Comparison of ENCODE assay signal across 27 cellular contexts in the genomic region with DNA sequence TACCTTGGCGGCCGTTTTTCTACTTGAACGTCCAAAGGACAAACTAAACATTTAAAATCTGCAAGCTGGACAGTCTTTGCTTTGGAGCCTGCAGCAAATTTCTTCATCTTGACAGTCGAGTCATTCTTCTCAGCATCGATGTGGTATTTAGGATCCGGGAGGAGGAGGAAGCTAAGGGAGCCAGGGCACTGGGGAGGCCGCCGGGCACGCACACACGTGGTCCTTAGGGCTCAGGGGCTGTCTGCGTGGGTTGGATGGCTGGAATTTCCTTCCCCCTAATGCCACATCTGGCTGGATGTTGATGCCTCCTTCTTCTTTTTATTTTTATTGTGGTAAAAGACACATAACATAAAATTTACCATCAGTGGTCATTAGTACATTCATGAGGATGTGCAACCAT.
"Had no signal": no experiment of that assay in that cellular context is flagged by ENCODE, and none has a peak within 500 bp of the region (broad histone marks: within the 10 kb centered on the region; RNA-seq: fewer than 3 reads in every experiment).

No MANE protein-coding gene starts in this region.

- H3K4me3 ChIP-seq: stomach, suprapubic skin, testis, thoracic aorta, thyroid gland, tibial artery, tibial nerve, transverse colon, upper lobe of left lung, upper lobe of right lung, uterus, vagina had no signal

- H3K4me3 Mint-ChIP-seq: stimulated activated effector memory CD8-positive, alpha-beta T cell treated with anti-CD3 and anti-CD28 coated beads, Interleukin-12 subunit alpha, Interleukin-12 subunit beta, amount 100 ng/mL, for 72 hours; stimulated activated memory B cell treated with anti-CD40 and anti-IgM and Interleukin-4, amounts not matched to agents 10 μg/mL and 1 μg/mL and 100 μg/mL, for 72 hours; stimulated activated naive B cell treated with anti-CD40 and anti-IgM and Interleukin-4, amounts not matched to agents 10 μg/mL and 1 μg/mL and 100 μg/mL, for 72 hours; stimulated activated naive CD8-positive, alpha-beta T cell treated with anti-CD3 and anti-CD28 coated beads, Interleukin-15, amount 100 ng/mL, for 72 hours; stimulated activated naive CD8-positive, alpha-beta T cell treated with anti-CD3 and anti-CD28 coated beads, Interleukin-15, Interleukin-2, amounts not matched to agents 100 ng/mL and 50 ng/mL, for 24 hours; type B pancreatic cell had no signal

- H3K36me3 Mint-ChIP-seq: stimulated activated effector memory CD8-positive, alpha-beta T cell treated with anti-CD3 and anti-CD28 coated beads, Interleukin-12 subunit alpha, Interleukin-12 subunit beta, amount 100 ng/mL, for 72 hours; stimulated activated memory B cell treated with anti-CD40 and anti-IgM and Interleukin-4, amounts not matched to agents 10 μg/mL and 1 μg/mL and 100 μg/mL, for 72 hours; stimulated activated naive B cell treated with anti-CD40 and anti-IgM and Interleukin-4, amounts not matched to agents 10 μg/mL and 1 μg/mL and 100 μg/mL, for 72 hours; type B pancreatic cell had no signal

- H3K9me3 ChIP-seq: suprapubic skin, testis, thoracic aorta, thyroid gland, transverse colon, upper lobe of left lung, upper lobe of right lung, uterus, vagina had no signal

- ATAC-seq: stimulated activated memory B cell treated with anti-CD40 and anti-IgM and Interleukin-4, amounts not matched to agents 10 μg/mL and 1 μg/mL and 100 μg/mL, for 72 hours; stimulated activated naive B cell treated with anti-CD40 and anti-IgM and Interleukin-4, amounts not matched to agents 10 μg/mL and 1 μg/mL and 100 μg/mL, for 72 hours; stimulated activated naive CD8-positive, alpha-beta T cell treated with anti-CD3 and anti-CD28 coated beads, Interleukin-15, amount 100 ng/mL, for 72 hours; stimulated activated naive CD8-positive, alpha-beta T cell treated with anti-CD3 and anti-CD28 coated beads, Interleukin-15, Interleukin-2, amounts not matched to agents 100 U/mL and 50 U/mL, for 24 hours; upper lobe of right lung had no signal

- H3K4me1 ChIP-seq: stomach, suprapubic skin, testis, thyroid gland, tibial artery, tibial nerve, transverse colon, upper lobe of left lung, upper lobe of right lung, uterus, vagina had no signal

- DNase-seq: stimulated activated CD4-positive, alpha-beta T cell treated with anti-CD3 and anti-CD28 coated beads, Interleukin-2, amount 100 ng/mL, for 48 hours; stimulated activated CD4-positive, alpha-beta T cell treated with anti-CD3 and anti-CD28 coated beads, Interleukin-4, amount 100 ng/mL, for 1 hour; stimulated activated CD4-positive, alpha-beta T cell treated with anti-CD3 and anti-CD28 coated beads, Interleukin-4, amount 100 ng/mL, for 24 hours; stimulated activated CD4-positive, alpha-beta T cell treated with anti-CD3 and anti-CD28 coated beads, Interleukin-4, amount 100 ng/mL, for 4 hours; stimulated activated CD8-positive, alpha-beta memory T cell treated with anti-CD3 and anti-CD28 coated beads, Interleukin-4, amount 100 ng/mL, for 48 hours; stimulated activated naive B cell treated with anti-CD40 and anti-IgM and Interleukin-4, amounts not matched to agents 10 μg/mL and 1 μg/mL and 100 μg/mL, for 72 hours; stimulated activated naive CD4-positive, alpha-beta T cell; stimulated activated naive CD4-positive, alpha-beta T cell treated with Interleukin-2 at 50 U/mL for 16 hours; stimulated activated naive CD8-positive, alpha-beta T cell treated with anti-CD3 and anti-CD28 coated beads, Interleukin-15, amount 100 ng/mL, for 72 hours; stimulated activated naive CD8-positive, alpha-beta T cell treated with anti-CD3 and anti-CD28 coated beads, Interleukin-15, Interleukin-2, amounts not matched to agents 100 U/mL and 50 U/mL, for 24 hours; stomach; testis; thyroid gland; tibial artery; transverse colon; trophoblast cell; upper lobe of left lung; upper lobe of right lung; uterus had no signal

- H3K4me1 Mint-ChIP-seq: stimulated activated effector memory CD8-positive, alpha-beta T cell treated with anti-CD3 and anti-CD28 coated beads, Interleukin-12 subunit alpha, Interleukin-12 subunit beta, amount 100 ng/mL, for 72 hours; stimulated activated memory B cell treated with anti-CD40 and anti-IgM and Interleukin-4, amounts not matched to agents 10 μg/mL and 1 μg/mL and 100 μg/mL, for 72 hours; stimulated activated naive B cell treated with anti-CD40 and anti-IgM and Interleukin-4, amounts not matched to agents 10 μg/mL and 1 μg/mL and 100 μg/mL, for 72 hours; stimulated activated naive CD8-positive, alpha-beta T cell treated with anti-CD3 and anti-CD28 coated beads, Interleukin-15, amount 100 ng/mL, for 72 hours had no signal

- H3K27ac Mint-ChIP-seq: stimulated activated effector memory CD8-positive, alpha-beta T cell treated with anti-CD3 and anti-CD28 coated beads, Interleukin-12 subunit alpha, Interleukin-12 subunit beta, amount 100 ng/mL, for 72 hours; stimulated activated memory B cell treated with anti-CD40 and anti-IgM and Interleukin-4, amounts not matched to agents 10 μg/mL and 1 μg/mL and 100 μg/mL, for 72 hours; stimulated activated naive B cell treated with anti-CD40 and anti-IgM and Interleukin-4, amounts not matched to agents 10 μg/mL and 1 μg/mL and 100 μg/mL, for 72 hours; stimulated activated naive CD8-positive, alpha-beta T cell treated with anti-CD3 and anti-CD28 coated beads, Interleukin-15, amount 100 ng/mL, for 72 hours; stimulated activated naive CD8-positive, alpha-beta T cell treated with anti-CD3 and anti-CD28 coated beads, Interleukin-15, Interleukin-2, amounts not matched to agents 100 ng/mL and 50 ng/mL, for 24 hours; type B pancreatic cell had no signal

- H3K27me3 Mint-ChIP-seq: stimulated activated memory B cell treated with anti-CD40 and anti-IgM and Interleukin-4, amounts not matched to agents 10 μg/mL and 1 μg/mL and 100 μg/mL, for 72 hours; stimulated activated naive CD8-positive, alpha-beta T cell treated with anti-CD3 and anti-CD28 coated beads, Interleukin-15, amount 100 ng/mL, for 72 hours had no signal

- H3K27me3 ChIP-seq: testis, thyroid gland, tibial nerve, transverse colon, upper lobe of left lung, uterus, vagina had no signal

- H3K9me3 Mint-ChIP-seq: stimulated activated naive B cell treated with anti-CD40 and anti-IgM and Interleukin-4, amounts not matched to agents 10 μg/mL and 1 μg/mL and 100 μg/mL, for 72 hours; stimulated activated naive CD8-positive, alpha-beta T cell treated with anti-CD3 and anti-CD28 coated beads, Interleukin-15, amount 100 ng/mL, for 72 hours; stimulated activated naive CD8-positive, alpha-beta T cell treated with anti-CD3 and anti-CD28 coated beads, Interleukin-15, Interleukin-2, amounts not matched to agents 100 ng/mL and 50 ng/mL, for 24 hours; type B pancreatic cell had no signal

- H3K36me3 ChIP-seq: stomach, suprapubic skin, thoracic aorta, thyroid gland, tibial artery, tibial nerve, transverse colon, upper lobe of left lung, upper lobe of right lung, uterus, vagina had no signal

- H3K27ac ChIP-seq: stomach, suprapubic skin, testis, thoracic aorta, thyroid gland, tibial artery, tibial nerve, transverse colon, upper lobe of left lung, upper lobe of right lung, uterus, vagina had no signal
